19 cellular contexts compared by ENCODE assay signal in genomic region chr7:25754751-25755150, GRCh38.
DNase-seq lines count a peak whose midpoint lies in the region; ATAC-seq, FAIRE-seq and TF ChIP-seq lines count a peak whose summit lies in the region.
"Had no signal": no experiment of that assay in that cellular context is flagged by ENCODE, and none has a peak within 500 bp of the region (broad histone marks: within the 10 kb centered on the region; RNA-seq: fewer than 3 reads in every experiment).

No MANE protein-coding gene starts in this region.

- H3K36me3 Mint-ChIP-seq in mesothelial cell of epicardium, result no peaks in the 10 kb centered on the region

- ATAC-seq in psoas muscle, result peak in 3 of 4 donors; percentile 1 to 40 (median 22)
- no peak for ATAC-seq in HG03175 (IDR thresholded peaks at IDR 0.05; ENCODE audit: unreplicated experiment)
- ATAC-seq in pancreas, result no peak
- no peak for ATAC-seq in GM19395 (IDR thresholded peaks at IDR 0.05; ENCODE audit: unreplicated experiment)
- ATAC-seq: GM23338 had no signal

- TF ChIP-seq POLR2A in esophagus squamous epithelium (IDR thresholded peaks at IDR 0.05), result no peak

- peaks cover 72% of the 10 kb centered on the region for H3K4me1 Mint-ChIP-seq in mesothelial cell of epicardium

- H3K4me3 ChIP-seq in esophagus squamous epithelium, result no peak overlapping the region
- no peak overlapping the region for H3K4me3 ChIP-seq in psoas muscle
- H3K4me3 ChIP-seq in tibial artery, result no peak overlapping the region
- H3K4me3 ChIP-seq in pancreas, result no peak overlapping the region
- H3K4me3 ChIP-seq: GM23338 had no signal

- H3K36me3 ChIP-seq in esophagus squamous epithelium, result no peaks in the 10 kb centered on the region
- no peaks in the 10 kb centered on the region for H3K36me3 ChIP-seq in psoas muscle (ENCODE audit: insufficient read depth in 1 of 2, low read depth in 1 of 2)
- no peaks in the 10 kb centered on the region for H3K36me3 ChIP-seq in tibial artery
- H3K36me3 ChIP-seq in pancreas, result no peaks in the 10 kb centered on the region

- intact Hi-C loops in esophagus squamous epithelium (cut with DNase I), result no loop called here
- intact Hi-C loops in psoas muscle (cut with DNase I), result loop anchor here (5.0 kb wide), 2 partner anchors 37 to 98 kb away; no protein-coding TSS in a partner anchor
- intact Hi-C loops in tibial artery (cut with DNase I; ENCODE audit: low total_unique reads), result loop anchor here (10.0 kb wide), 1 partner anchor 90 kb away; no protein-coding TSS in a partner anchor
- intact Hi-C loops in pancreas (cut with DNase I), result no loop called here

- peaks cover 1% of the 10 kb centered on the region for H3K27me3 Mint-ChIP-seq in mesothelial cell of epicardium (ENCODE audit: low read depth)

- no peak for TF ChIP-seq CTCF in esophagus squamous epithelium (IDR thresholded peaks at IDR 0.05)
- TF ChIP-seq CTCF in psoas muscle (IDR thresholded peaks at IDR 0.05), result no peak
- no peak for TF ChIP-seq CTCF in tibial artery (IDR thresholded peaks at IDR 0.05)
- no peak for TF ChIP-seq CTCF in pancreas (IDR thresholded peaks at IDR 0.05)
- TF ChIP-seq CTCF in mesothelial cell of epicardium (IDR thresholded peaks at IDR 0.05; ENCODE audit: unreplicated experiment), result no peak

- H3K27me3 ChIP-seq in esophagus squamous epithelium, result peaks cover 0 to 15% (median 0%) of the 10 kb centered on the region in 4 donors
- H3K27me3 ChIP-seq in psoas muscle (ENCODE audit: insufficient read depth in 3 of 3, low read length in 2 of 3), result no peaks in the 10 kb centered on the region
- no peaks in the 10 kb centered on the region for H3K27me3 ChIP-seq in tibial artery
- H3K27me3 ChIP-seq in pancreas, result no peaks in the 10 kb centered on the region

- H3K4me3 Mint-ChIP-seq in mesothelial cell of epicardium, result no peak overlapping the region
- H3K4me3 Mint-ChIP-seq: GM23338 had no signal

- no peaks in the 10 kb centered on the region for H3K9me3 Mint-ChIP-seq in mesothelial cell of epicardium
- H3K9me3 Mint-ChIP-seq: GM23338 had no signal

- DNase-seq in cerebellar cortex (ENCODE audit: low spot score), result peak; percentile 61
- DNase-seq in esophagus squamous epithelium (lab: John Stamatoyannopoulos, UW), result no peak
- DNase-seq in psoas muscle, result no peak
- DNase-seq in tibial artery, result no peak
- DNase-seq in pancreas, result no peak
- DNase-seq in mesothelial cell of epicardium (ENCODE audit: low spot score in 2 of 2, unreplicated experiment in 2 of 2), result no peak
- DNase-seq: COR-L47; DMS153; EL; KBM-7; NCI-H1417 treated with DMSO at 0.1 percent for 48 hours; NCI-H2029; NCI-H2171; NK-92 treated with Interleukin-12 subunit alpha and Interleukin-12 subunit beta, amount 100 ng/mL, for 24 hours; SHP77 had no signal

- H3K4me1 ChIP-seq in esophagus squamous epithelium (peaks cover 0 to 87% (median 16%) of the 10 kb centered on the region in 3 donors), psoas muscle (peaks cover 59% of the 10 kb centered on the region), tibial artery (peaks cover 0 to 80% (median 35%) of the 10 kb centered on the region in 4 donors), pancreas (no peaks in the 10 kb centered on the region)

- WGBS in esophagus squamous epithelium, 2 donors, result 75 to 85% methylated on average over 1 of the region's 1 CpG
- 40 to 81% (median 43%) methylated on average over 1 of the region's 1 CpG for WGBS in psoas muscle, 3 donors
- WGBS in pancreas, 2 donors, result 84 to 89% methylated on average over 1 of the region's 1 CpG

- peak overlapping the region in 3 of 4 donors; percentile 48 to 87 (median 81) for H3K27ac ChIP-seq in esophagus squamous epithelium
- H3K27ac ChIP-seq in psoas muscle, result peak overlapping the region; percentile 86
- peak overlapping the region; percentile 88 to 89 for H3K27ac ChIP-seq in tibial artery
- H3K27ac ChIP-seq in pancreas, result no peak overlapping the region
- H3K27ac ChIP-seq: C4-2B had no signal

- no peaks in the 10 kb centered on the region for H3K9me3 ChIP-seq in esophagus squamous epithelium
- H3K9me3 ChIP-seq in psoas muscle, result no peaks in the 10 kb centered on the region
- no peaks in the 10 kb centered on the region for H3K9me3 ChIP-seq in tibial artery
- no peaks in the 10 kb centered on the region for H3K9me3 ChIP-seq in pancreas

- H3K27ac Mint-ChIP-seq in mesothelial cell of epicardium, result no peak overlapping the region

- FAIRE-seq in pancreas (lab: Jason Lieb, UNC), result no peak

Comparison
In these comparisons a context has a peak if more than half of its experiments do, and no peak if none do; other contexts are left out.
1. H3K27ac ChIP-seq: peak in esophagus squamous epithelium (3 of 4), psoas muscle (single experiment) and tibial artery (2 of 2); none in pancreas (0 of 4).
2. ATAC-seq: peak in psoas muscle (3 of 4); none in HG03175 (single experiment), pancreas (0 of 4) and GM19395 (single experiment).
3. intact Hi-C loops: an anchor here in psoas muscle (5.0 kb wide) and tibial artery (10.0 kb wide); none called in esophagus squamous epithelium and pancreas.